Comparison of ENCODE assay signal across 1 cellular context in the genomic region with DNA sequence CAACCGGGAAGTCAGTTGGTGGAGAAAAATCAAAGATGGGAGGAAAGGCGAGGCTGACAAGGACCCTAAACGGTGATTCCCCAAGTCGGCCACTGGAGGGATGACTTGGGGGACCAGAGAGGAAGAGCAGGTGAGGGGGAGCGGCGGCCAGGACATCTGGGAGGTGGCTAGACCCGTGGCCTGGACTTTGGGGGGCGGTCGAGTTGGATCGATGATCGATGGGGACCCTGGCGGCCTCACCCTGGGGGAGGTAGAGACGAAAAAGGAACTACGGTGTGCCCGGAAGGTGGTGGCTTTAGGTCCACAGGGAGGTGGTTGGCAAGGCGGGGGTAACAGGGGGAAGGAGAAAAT.
TF ChIP-seq lines count a peak whose summit lies in the region.

No MANE protein-coding gene starts in this region.

TF ChIP-seq in WTC11, 78 proteins besides CTCF, POLR2A, EP300 and RAD21 (continued from another document):
- TF ChIP-seq, protein P1, sequence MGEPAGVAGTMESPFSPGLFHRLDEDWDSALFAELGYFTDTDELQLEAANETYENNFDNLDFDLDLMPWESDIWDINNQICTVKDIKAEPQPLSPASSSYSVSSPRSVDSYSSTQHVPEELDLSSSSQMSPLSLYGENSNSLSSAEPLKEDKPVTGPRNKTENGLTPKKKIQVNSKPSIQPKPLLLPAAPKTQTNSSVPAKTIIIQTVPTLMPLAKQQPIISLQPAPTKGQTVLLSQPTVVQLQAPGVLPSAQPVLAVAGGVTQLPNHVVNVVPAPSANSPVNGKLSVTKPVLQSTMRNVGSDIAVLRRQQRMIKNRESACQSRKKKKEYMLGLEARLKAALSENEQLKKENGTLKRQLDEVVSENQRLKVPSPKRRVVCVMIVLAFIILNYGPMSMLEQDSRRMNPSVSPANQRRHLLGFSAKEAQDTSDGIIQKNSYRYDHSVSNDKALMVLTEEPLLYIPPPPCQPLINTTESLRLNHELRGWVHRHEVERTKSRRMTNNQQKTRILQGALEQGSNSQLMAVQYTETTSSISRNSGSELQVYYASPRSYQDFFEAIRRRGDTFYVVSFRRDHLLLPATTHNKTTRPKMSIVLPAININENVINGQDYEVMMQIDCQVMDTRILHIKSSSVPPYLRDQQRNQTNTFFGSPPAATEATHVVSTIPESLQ (CRISPR knock-in tag; IDR thresholded peaks at IDR 0.05), result no peak
- TF ChIP-seq RORB (CRISPR knock-in tag; IDR thresholded peaks at IDR 0.05), result no peak
- no peak for TF ChIP-seq TEAD4 (CRISPR knock-in tag; IDR thresholded peaks at IDR 0.05)
- TF ChIP-seq ZNF121 (CRISPR knock-in tag; IDR thresholded peaks at IDR 0.05), result no peak
